ENCODE assay signal across 17 cellular contexts in the genomic region with DNA sequence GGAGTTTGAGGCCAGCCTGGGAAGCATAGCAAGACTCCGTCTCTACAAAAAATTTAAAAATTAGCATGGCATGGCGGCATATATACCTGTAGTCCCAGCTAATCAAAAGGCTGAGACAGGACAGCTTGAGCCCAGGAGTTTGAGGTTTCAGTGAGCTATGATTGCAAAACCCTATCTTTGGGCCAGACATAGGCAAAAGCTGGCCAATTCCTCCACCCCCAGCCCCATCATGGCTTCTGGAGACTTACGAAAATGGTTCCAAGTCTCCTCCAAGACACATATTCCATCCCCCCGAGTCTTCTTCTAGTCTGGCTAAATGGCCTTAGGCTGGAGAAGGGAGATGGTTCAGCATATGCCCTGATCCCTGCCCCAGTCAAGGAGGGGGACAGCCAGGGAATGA.
A peak's percentile ranks its signal among the peaks of the same experiment; 100 is the strongest.
DNase-seq lines count a peak whose midpoint lies in the region; ATAC-seq, FAIRE-seq and TF ChIP-seq lines count a peak whose summit lies in the region.
"Had no signal": no experiment of that assay in that cellular context is flagged by ENCODE, and none has a peak within 500 bp of the region (broad histone marks: within the 10 kb centered on the region; RNA-seq: fewer than 3 reads in every experiment).

No MANE protein-coding gene starts in this region.

- TF ChIP-seq CTCF in RWPE1 (conservative IDR thresholded peaks at IDR 0.05; ENCODE audit: low read depth) (no peak), smooth muscle cell (IDR thresholded peaks at IDR 0.05; ENCODE audit: borderline replicate concordance, insufficient read depth, poor library complexity, severe bottlenecking) (no peak)

- no peaks in the 10 kb centered on the region for H3K36me3 ChIP-seq in BLaER1 treated with 17β-estradiol and CSF1 and Interleukin-3, amounts not matched to agents 10 nM and 100 nM
- no peaks in the 10 kb centered on the region for H3K36me3 ChIP-seq in smooth muscle cell (ENCODE audit: low read depth)
- H3K36me3 ChIP-seq: ovary had no signal

- no peaks in the 10 kb centered on the region for H3F3A ChIP-seq in smooth muscle cell (ENCODE audit: low read depth)

- POLR2A ChIA-PET in RWPE1 (lab: Yijun Ruan, JAX; ENCODE audit: low non-redundant PET), result no interaction called here

- no peaks in the 10 kb centered on the region for H3K27me3 ChIP-seq in BLaER1 treated with 17β-estradiol and CSF1 and Interleukin-3, amounts not matched to agents 10 nM and 100 nM
- H3K27me3 ChIP-seq in smooth muscle cell (ENCODE audit: low read depth), result no peaks in the 10 kb centered on the region
- H3K27me3 ChIP-seq: ovary had no signal

- no peaks in the 10 kb centered on the region for H3K9me3 ChIP-seq in BLaER1 treated with 17β-estradiol and CSF1 and Interleukin-3, amounts not matched to agents 10 nM and 100 nM (replicated peaks in 1 of 11)
- H3K9me3 ChIP-seq in smooth muscle cell (replicated peaks; ENCODE audit: low read depth), result no peaks in the 10 kb centered on the region
- H3K9me3 ChIP-seq: ovary had no signal

- H3K27ac ChIP-seq in BLaER1 treated with 17β-estradiol and CSF1 and Interleukin-3, amounts not matched to agents 10 nM and 100 nM, result peak overlapping the region in 9 of 11 experiments; percentile 57 to 99 (median 97); a peak in 17 of 22 replicates
- H3K27ac ChIP-seq in RWPE1 (peak overlapping the region; percentile 83), smooth muscle cell (ENCODE audit: low read depth) (peak overlapping the region; percentile 81)

- WGBS in smooth muscle cell (ENCODE audit: low lambda C conversion rate), result 96% methylated on average over 4 of the region's 4 CpGs

- peaks cover 54 to 94% (median 85%) of the 10 kb centered on the region in 10 experiments for H3K4me1 ChIP-seq in BLaER1 treated with 17β-estradiol and CSF1 and Interleukin-3, amounts not matched to agents 10 nM and 100 nM
- peaks cover 8% of the 10 kb centered on the region for H3K4me1 ChIP-seq in smooth muscle cell (ENCODE audit: low read depth)

- ATAC-seq in HG02623 (IDR thresholded peaks at IDR 0.05; ENCODE audit: unreplicated experiment), result no peak

- no peak overlapping the region for H2AFZ ChIP-seq in smooth muscle cell (ENCODE audit: low read depth)

- CTCF ChIA-PET in RWPE1 (lab: Yijun Ruan, JAX), result interaction anchor here (0.7 to 0.9 kb wide), 3 partner anchors 10 to 519 kb away, joined by 3 to 7 read pairs (median 4); no protein-coding TSS in a partner anchor

- no peak for TF ChIP-seq POLR2A in GM12892 (IDR thresholded peaks at IDR 0.05; ENCODE audit: low read depth, low read length)

- peak overlapping the region in 8 of 11 experiments; percentile 52 to 90 (median 84); a peak in 15 of 22 replicates for H3K9ac ChIP-seq in BLaER1 treated with 17β-estradiol and CSF1 and Interleukin-3, amounts not matched to agents 10 nM and 100 nM
- H3K9ac ChIP-seq in smooth muscle cell (ENCODE audit: low read depth), result no peak overlapping the region

- H3K4me2 ChIP-seq in BLaER1 treated with 17β-estradiol and CSF1 and Interleukin-3, amounts not matched to agents 10 nM and 100 nM, result peak overlapping the region; percentile 29 to 93 (median 87)
- H3K4me2 ChIP-seq in smooth muscle cell, result peak overlapping the region; percentile 17

- no peak for FAIRE-seq in GM12892 (lab: Jason Lieb, UNC)
- FAIRE-seq: G401.6, H54, HTR-8/SVneo had no signal

- DNase-seq in RWPE1 (ENCODE audit: low spot score) (no peak), iris pigment epithelial cell (ENCODE audit: low read depth) (peak; percentile 22), smooth muscle cell (lab: John Stamatoyannopoulos, UW; ENCODE audit: unreplicated experiment) (no peak), NCI-H510A treated with DMSO at 0.1 percent for 48 hours (lab: John Stamatoyannopoulos, UW) (no peak), GM12892 (ENCODE audit: insufficient read length) (no peak)
- no peak for DNase-seq in activated naive CD4-positive, alpha-beta T cell treated with Interleukin-2 at 50 U/mL for 16 hours
- DNase-seq: activated CD4-positive, alpha-beta T cell treated with anti-CD3 and anti-CD28 coated beads, Interleukin-2, amount 50 U/mL, for 1 hour; NCI-H2081; NCI-H526; stimulated activated CD4-positive, alpha-beta T cell treated with anti-CD3 and anti-CD28 coated beads, Interleukin-15, amount 100 ng/mL, for 24 hours; stimulated activated naive CD4-positive, alpha-beta T cell treated with Interleukin-2 at 50 U/mL for 16 hours had no signal

- no peaks in the 10 kb centered on the region for H3K79me2 ChIP-seq in smooth muscle cell (ENCODE audit: low read depth)

- H3K4me3 ChIP-seq in BLaER1 treated with 17β-estradiol and CSF1 and Interleukin-3, amounts not matched to agents 10 nM and 100 nM, result peak overlapping the region in 2 of 10 experiments; percentile 6 to 42; a peak in 1 of 20 replicates
- H3K4me3 ChIP-seq in smooth muscle cell, result no peak overlapping the region
- H3K4me3 ChIP-seq: ovary had no signal

- H4K20me1 ChIP-seq in BLaER1 treated with 17β-estradiol and CSF1 and Interleukin-3, amounts not matched to agents 10 nM and 100 nM, result no peaks in the 10 kb centered on the region
- H4K20me1 ChIP-seq in smooth muscle cell (ENCODE audit: low read depth), result no peaks in the 10 kb centered on the region
